25 cellular contexts compared by ENCODE assay signal in genomic region chr5:82794876-82795275, GRCh38.
"Had no signal": no experiment of that assay in that cellular context is flagged by ENCODE, and none has a peak within 500 bp of the region (broad histone marks: within the 10 kb centered on the region; RNA-seq: fewer than 3 reads in every experiment).

No MANE protein-coding gene starts in this region.

- H3K27ac ChIP-seq: adrenal gland, body of pancreas, cardiac muscle cell, colonic mucosa, neutrophil, ovary, spleen, testis, uterus had no signal

- ATAC-seq: activated T-cell treated with anti-CD3 and anti-CD28 coated beads, Interleukin-2, amount 50 U/mL, for 72 hours; body of pancreas; esophagus mucosa; left cardiac atrium; left ventricle myocardium superior had no signal

- DNase-seq: activated CD4-positive, alpha-beta T cell treated with anti-CD3 and anti-CD28 coated beads for 4 hours; activated CD4-positive, alpha-beta T cell treated with anti-CD3 and anti-CD28 coated beads, Interleukin-2, amount 50 U/mL, for 4 hours; activated naive CD4-positive, alpha-beta T cell treated with Interleukin-2 at 50 U/mL for 16 hours; activated T-cell treated with anti-CD3 and anti-CD28 coated beads for 4 hours; activated T-cell treated with anti-CD3 and anti-CD28 coated beads, Interleukin-2, amount 50 U/mL, for 72 hours; adrenal gland; aorta; body of pancreas; cerebellar nuclear complex; colonic mucosa; foreskin melanocyte; islet precursor cell; left cardiac atrium; left ventricle myocardium superior; ovary; spleen; stimulated activated naive CD4-positive, alpha-beta T cell treated with Interleukin-2 at 50 U/mL for 16 hours; T-helper 1 cell; testis; trophoblast cell; uterus had no signal

- H3K9me3 ChIP-seq: body of pancreas, colonic mucosa, neutrophil, ovary, testis, uterus had no signal

- H3K36me3 ChIP-seq: adrenal gland, cardiac muscle cell, colonic mucosa, neutrophil, ovary, spleen, uterus had no signal

- H3K27me3 ChIP-seq: adrenal gland, body of pancreas, cardiac muscle cell, colonic mucosa, neutrophil, ovary, spleen, testis, uterus had no signal

- H3K4me3 ChIP-seq: adrenal gland, body of pancreas, cardiac muscle cell, colonic mucosa, ovary, spleen, testis, uterus had no signal

- H3K4me1 ChIP-seq: adrenal gland, body of pancreas, colonic mucosa, spleen, testis, uterus had no signal

- FAIRE-seq: endothelial cell of umbilical vein had no signal
